19 cellular contexts compared by ENCODE assay signal in genomic region chr10:16183989-16184643, GRCh38.
"Had no signal": no experiment of that assay in that cellular context is flagged by ENCODE, and none has a peak within 500 bp of the region (broad histone marks: within the 10 kb centered on the region; RNA-seq: fewer than 3 reads in every experiment).

No MANE protein-coding gene starts in this region.

- H3K9ac ChIP-seq: parathyroid adenoma had no signal

- DNase-seq: activated CD4-positive, alpha-beta T cell treated with anti-CD3 and anti-CD28 coated beads for 1 hour; activated CD4-positive, alpha-beta T cell treated with anti-CD3 and anti-CD28 coated beads, Interleukin-2, amount 50 U/mL, for 4 hours; activated naive CD4-positive, alpha-beta T cell treated with anti-CD3 and anti-CD28 coated beads for 36 hours; activated naive CD8-positive, alpha-beta T cell treated with anti-CD3 and anti-CD28 coated beads, Interleukin-2, amount 50 U/mL, for 24 hours; activated T-cell treated with anti-CD3 and anti-CD28 coated beads for 4 hours; colonic mucosa; mucosa of descending colon; natural killer cell; retina; stimulated activated CD4-positive, alpha-beta T cell treated with anti-CD3 and anti-CD28 coated beads, Interleukin-4, amount 100 ng/mL, for 4 hours; stimulated activated CD8-positive, alpha-beta memory T cell treated with anti-CD3 and anti-CD28 coated beads, Interleukin-4, amount 100 ng/mL, for 48 hours; stimulated activated naive CD8-positive, alpha-beta T cell treated with anti-CD3 and anti-CD28 coated beads, Interleukin-15, Interleukin-2, amounts not matched to agents 100 U/mL and 50 U/mL, for 24 hours; T-helper 1 cell had no signal

- H3K9me3 ChIP-seq: colonic mucosa, gastroesophageal sphincter, neutrophil had no signal

- H3K27me3 ChIP-seq: colonic mucosa, gastroesophageal sphincter, neutrophil had no signal

- H3K4me3 ChIP-seq: colonic mucosa, gastroesophageal sphincter, mucosa of descending colon, skin epidermis had no signal

- H3K4me1 ChIP-seq: colonic mucosa, gastroesophageal sphincter, parathyroid adenoma had no signal

- H3K36me3 ChIP-seq: colonic mucosa, gastroesophageal sphincter, neutrophil had no signal

- ATAC-seq: activated naive CD8-positive, alpha-beta T cell treated with anti-CD3 and anti-CD28 coated beads, Interleukin-2, amount 50 U/mL, for 24 hours; gastroesophageal sphincter; left lobe of liver; mucosa of descending colon; natural killer cell; SK-N-SH treated with all-trans-retinoic acid at 6 μM for 48 hours; stimulated activated naive CD8-positive, alpha-beta T cell treated with anti-CD3 and anti-CD28 coated beads, Interleukin-15, Interleukin-2, amounts not matched to agents 100 U/mL and 50 U/mL, for 24 hours had no signal
